ENCODE assay signal across 1 cellular context in genomic region chr7:32119790-32120196, GRCh38.
TF ChIP-seq lines count a peak whose summit lies in the region.

No MANE protein-coding gene starts in this region.

TF ChIP-seq in GM23338, 12 proteins besides CTCF, POLR2A, EP300 and RAD21 (continued from another document):
- TF ChIP-seq ZNF462 (CRISPR knock-in tag; IDR thresholded peaks at IDR 0.05) = no peak
